24 cellular contexts compared by ENCODE assay signal in the genomic region with DNA sequence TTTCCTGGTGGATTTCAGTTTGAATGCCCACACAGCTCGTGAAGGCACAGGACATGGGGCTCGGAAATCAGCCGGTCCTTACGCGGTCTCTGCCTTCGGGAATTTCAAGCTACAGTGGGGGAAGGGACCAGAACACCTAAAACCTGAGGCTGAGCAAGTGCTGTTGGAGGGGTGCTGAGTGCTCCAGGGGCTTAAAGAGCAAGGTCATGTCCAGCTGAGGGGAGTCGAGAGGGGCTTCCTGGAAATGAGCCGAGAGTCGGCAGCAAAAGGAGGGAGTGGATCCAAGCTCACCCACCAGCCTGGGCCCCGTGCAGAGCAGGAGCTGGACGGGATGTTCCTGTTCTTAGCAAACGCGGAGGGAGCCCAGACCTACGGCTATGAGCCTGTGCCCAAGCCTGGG.
"Had no signal": no experiment of that assay in that cellular context is flagged by ENCODE, and none has a peak within 500 bp of the region (broad histone marks: within the 10 kb centered on the region; RNA-seq: fewer than 3 reads in every experiment).

No MANE protein-coding gene starts in this region.

- H3K9me3 Mint-ChIP-seq: stimulated activated effector memory CD8-positive, alpha-beta T cell treated with anti-CD3 and anti-CD28 coated beads, Interleukin-12 subunit alpha, Interleukin-12 subunit beta, amount 100 ng/mL, for 72 hours; stimulated activated naive CD8-positive, alpha-beta T cell treated with anti-CD3 and anti-CD28 coated beads, Interleukin-15, Interleukin-2, amounts not matched to agents 100 ng/mL and 50 ng/mL, for 24 hours had no signal

- H3K27me3 ChIP-seq: ovary, uterus had no signal

- H3K27ac ChIP-seq: heart right ventricle, left ventricle myocardium inferior, ovary, prostate gland, sigmoid colon, spleen, suprapubic skin, thoracic aorta, tibial artery, uterus had no signal

- DNase-seq: heart right ventricle; hippocampal formation; left ventricle myocardium inferior; mesendoderm; midbrain; mucosa of descending colon; naive thymus-derived CD4-positive, alpha-beta T cell; ovary; retina; right cardiac atrium; sigmoid colon; small intestine; spleen; stimulated activated CD4-positive, alpha-beta T cell treated with anti-CD3 and anti-CD28 coated beads, Interleukin-4, amount 100 ng/mL, for 24 hours; stimulated activated naive CD4-positive, alpha-beta T cell; trophoblast cell; uterus had no signal

- H3K27ac Mint-ChIP-seq: naive thymus-derived CD4-positive, alpha-beta T cell; stimulated activated effector memory CD8-positive, alpha-beta T cell treated with anti-CD3 and anti-CD28 coated beads, Interleukin-12 subunit alpha, Interleukin-12 subunit beta, amount 100 ng/mL, for 72 hours; stimulated activated naive CD8-positive, alpha-beta T cell treated with anti-CD3 and anti-CD28 coated beads, Interleukin-15, Interleukin-2, amounts not matched to agents 100 ng/mL and 50 ng/mL, for 24 hours had no signal

- H3K4me1 ChIP-seq: heart right ventricle, left ventricle myocardium inferior, prostate gland, sigmoid colon, spleen, suprapubic skin, tibial artery, uterus had no signal

- FAIRE-seq: small intestine had no signal

- H3K4me3 Mint-ChIP-seq: naive thymus-derived CD4-positive, alpha-beta T cell; stimulated activated effector memory CD8-positive, alpha-beta T cell treated with anti-CD3 and anti-CD28 coated beads, Interleukin-12 subunit alpha, Interleukin-12 subunit beta, amount 100 ng/mL, for 72 hours; stimulated activated naive CD8-positive, alpha-beta T cell treated with anti-CD3 and anti-CD28 coated beads, Interleukin-15, Interleukin-2, amounts not matched to agents 100 ng/mL and 50 ng/mL, for 24 hours had no signal

- H3K36me3 ChIP-seq: heart right ventricle, left ventricle myocardium inferior, ovary, prostate gland, sigmoid colon, spleen, suprapubic skin, thoracic aorta, tibial artery, uterus had no signal

- H3K9me3 ChIP-seq: heart right ventricle, left ventricle myocardium inferior, mucosa of descending colon, ovary, prostate gland, sigmoid colon, spleen, suprapubic skin, thoracic aorta, tibial artery, uterus had no signal

- H3K4me3 ChIP-seq: heart right ventricle, left ventricle myocardium inferior, lung, mucosa of descending colon, ovary, prostate gland, sigmoid colon, spleen, suprapubic skin, thoracic aorta, tibial artery, uterus had no signal

- H3K4me1 Mint-ChIP-seq: stimulated activated effector memory CD8-positive, alpha-beta T cell treated with anti-CD3 and anti-CD28 coated beads, Interleukin-12 subunit alpha, Interleukin-12 subunit beta, amount 100 ng/mL, for 72 hours had no signal

- ATAC-seq: heart right ventricle; mucosa of descending colon; naive thymus-derived CD4-positive, alpha-beta T cell; right cardiac atrium; stimulated activated effector memory CD8-positive, alpha-beta T cell treated with anti-CD3 and anti-CD28 coated beads, Interleukin-12 subunit alpha, Interleukin-12 subunit beta, amount 100 ng/mL, for 72 hours had no signal

- H3K36me3 Mint-ChIP-seq: stimulated activated effector memory CD8-positive, alpha-beta T cell treated with anti-CD3 and anti-CD28 coated beads, Interleukin-12 subunit alpha, Interleukin-12 subunit beta, amount 100 ng/mL, for 72 hours had no signal
